ENCODE assay signal across 19 cellular contexts in genomic region chr5:91180506-91180905, GRCh38.
DNase-seq lines count a peak whose midpoint lies in the region; ATAC-seq and TF ChIP-seq lines count a peak whose summit lies in the region.
"Had no signal": no experiment of that assay in that cellular context is flagged by ENCODE, and none has a peak within 500 bp of the region (broad histone marks: within the 10 kb centered on the region; RNA-seq: fewer than 3 reads in every experiment).

No MANE protein-coding gene starts in this region.

- H3K14ac ChIP-seq in IMR-90 (replicated peaks; ENCODE audit: low read depth, low read length): no peak overlapping the region

- WGBS in IMR-90 (ENCODE audit: extremely low coverage in 2 of 2, insufficient read length in 1 of 2), 2 experiments: 80% methylated on average over 1 of the region's 5 CpGs; no CpG with 5 or more reads in 1 of the 2 experiments

- in situ Hi-C loops in IMR-90 (cut with MboI; ENCODE audit: low sequenced_read_pairs): no loop called here

- H2BK15ac ChIP-seq in IMR-90 (ENCODE audit: low read depth, low read length): peak overlapping the region; percentile 78; the same call in 2 of the 3 replicates

- H2AK9ac ChIP-seq in IMR-90 (replicated peaks; ENCODE audit: low read depth, low read length, poor library complexity): no peak overlapping the region

- H3K4me3 ChIP-seq in IMR-90 (ENCODE audit: insufficient read depth, low read depth, low read length) (no peak overlapping the region), neutrophil (ENCODE audit: low read depth in 1 of 2, low read length in 1 of 2) (no peak overlapping the region), ascending aorta (no peak overlapping the region)
- H3K4me3 ChIP-seq: BLaER1, GM12878, HAP-1 had no signal

- H3K27ac ChIP-seq in IMR-90 (ENCODE audit: insufficient read depth, low read length): no peak overlapping the region
- peak overlapping the region; percentile 97 for H3K27ac ChIP-seq in neutrophil
- no peak overlapping the region for H3K27ac ChIP-seq in ascending aorta
- H3K27ac ChIP-seq: BLaER1, C4-2B had no signal

- H3K23ac ChIP-seq in IMR-90 (ENCODE audit: low read depth, low read length): no peak overlapping the region

- H3K4me2 ChIP-seq in IMR-90 (ENCODE audit: low read depth, low read length): no peak overlapping the region
- H3K4me2 ChIP-seq: BLaER1 had no signal

- TF ChIP-seq CTCF in IMR-90 (conservative IDR thresholded peaks at IDR 0.05; ENCODE audit: low read depth, low read length): no peak
- TF ChIP-seq CTCF in neutrophil (IDR thresholded peaks at IDR 0.05): no peak
- no peak for TF ChIP-seq CTCF in ascending aorta (IDR thresholded peaks at IDR 0.05)

- no peak overlapping the region for H4K8ac ChIP-seq in IMR-90 (ENCODE audit: low read depth in 2 of 2, low read length in 2 of 2)

- H3K36me3 ChIP-seq in IMR-90 (ENCODE audit: control insufficient read depth, insufficient read depth, low read length) (no peaks in the 10 kb centered on the region), neutrophil (no peaks in the 10 kb centered on the region), ascending aorta (no peaks in the 10 kb centered on the region)
- H3K36me3 ChIP-seq: BLaER1, HAP-1 had no signal

- H2AK5ac ChIP-seq in IMR-90 (ENCODE audit: low read depth, low read length): no peak overlapping the region

- no peak for ATAC-seq in IMR-90 (ENCODE audit: low read depth)
- no peak for ATAC-seq in HG03378 (IDR thresholded peaks at IDR 0.05; ENCODE audit: unreplicated experiment)
- ATAC-seq: CD8-positive, alpha-beta T cell; GM12878 had no signal

- no peak overlapping the region for H4K5ac ChIP-seq in IMR-90 (ENCODE audit: low read depth, low read length)

- peaks cover 12% of the 10 kb centered on the region for H3K4me1 ChIP-seq in IMR-90 (ENCODE audit: control insufficient read depth, insufficient read depth, low read length)
- peaks cover 69 to 80% of the 10 kb centered on the region in 2 experiments for H3K4me1 ChIP-seq in neutrophil (ENCODE audit: control insufficient read depth in 1 of 2, insufficient read depth in 1 of 2, low read depth in 1 of 2, low read length in 1 of 2)
- H3K4me1 ChIP-seq in ascending aorta: peaks cover 0 to 4% of the 10 kb centered on the region in 2 donors

- intact Hi-C loops in IMR-90 (cut with micrococcal nuclease): no loop called here
- intact Hi-C loops in ascending aorta (cut with DNase I): no loop called here

- H3K27me3 ChIP-seq in IMR-90 (ENCODE audit: control insufficient read depth, insufficient read depth, low read length): no peaks in the 10 kb centered on the region
- no peaks in the 10 kb centered on the region for H3K27me3 ChIP-seq in neutrophil
- H3K27me3 ChIP-seq in ascending aorta: no peaks in the 10 kb centered on the region
- H3K27me3 ChIP-seq: BLaER1 had no signal

- H4K20me1 ChIP-seq in IMR-90 (ENCODE audit: insufficient read depth, low read length): no peaks in the 10 kb centered on the region
- H4K20me1 ChIP-seq: BLaER1 had no signal

- H3K9me1 ChIP-seq in IMR-90 (ENCODE audit: insufficient read depth, low read length): 0 out of 2 replicates have a peak, but pooled peaks cover 3% of the 10 kb centered on the region

- no peak overlapping the region for H2BK5ac ChIP-seq in IMR-90 (ENCODE audit: low read depth, low read length, poor library complexity, severe bottlenecking)

- H3K56ac ChIP-seq in IMR-90 (ENCODE audit: extremely low read depth, insufficient read depth, low read length): no peak overlapping the region

- no peak overlapping the region for H2BK120ac ChIP-seq in IMR-90 (ENCODE audit: low read depth, low read length)

- no peak overlapping the region for H3K9ac ChIP-seq in IMR-90 (ENCODE audit: low read depth, low read length)
- H3K9ac ChIP-seq: BLaER1 had no signal

- H3K18ac ChIP-seq in IMR-90 (ENCODE audit: low read depth, low read length): no peak overlapping the region

- H4K91ac ChIP-seq in IMR-90 (ENCODE audit: insufficient read depth, low read depth, low read length): no peak overlapping the region

- dilution Hi-C loops in IMR-90 (cut with HindIII; ENCODE audit: low sequenced_read_pairs, unreplicated experiment): no loop called here

- DNase-seq in IMR-90 (no peak), kidney tubule cell (ENCODE audit: low spot score) (peak; percentile 33), ascending aorta (ENCODE audit: low spot score in 2 of 2) (no peak)
- DNase-seq in activated CD4-positive, CD25-positive, alpha-beta regulatory T cell (lab: John Stamatoyannopoulos, UW): no peak
- DNase-seq: Caco-2; CD4-positive, CD25-positive, alpha-beta regulatory T cell; CD8-positive, alpha-beta T cell; DMS 273 treated with DMSO at 0.1 percent for 48 hours; DMS79; EL; GDM1; GOT3; HFFc6 had no signal

- H3K9me3 ChIP-seq in IMR-90 (ENCODE audit: control insufficient read depth, insufficient read depth, low read length): no peaks in the 10 kb centered on the region
- H3K9me3 ChIP-seq in neutrophil: no peaks in the 10 kb centered on the region
- H3K9me3 ChIP-seq in ascending aorta: no peaks in the 10 kb centered on the region
- H3K9me3 ChIP-seq: HAP-1 had no signal

- no peak overlapping the region for H2BK20ac ChIP-seq in IMR-90 (ENCODE audit: low read depth, low read length)

- H3K4ac ChIP-seq in IMR-90 (ENCODE audit: low read depth, low read length): no peak overlapping the region

- POLR2A ChIA-PET in IMR-90 (lab: Charles Lee; ENCODE audit: unreplicated experiment): no interaction called here

- no peak for TF ChIP-seq POLR2A in IMR-90 (IDR thresholded peaks at IDR 0.05; ENCODE audit: low read depth, low read length)

- CTCF ChIA-PET in IMR-90 (lab: Yijun Ruan, JAX): no interaction called here

- no TSS peak for BruUV-seq in IMR-90 (replicated peaks; lab: Mats Ljungman, UMichigan)

- H3K79me1 ChIP-seq in IMR-90 (ENCODE audit: low read depth in 1 of 2, low read length in 2 of 2): no peaks in the 10 kb centered on the region

- no peak for TF ChIP-seq RAD21 in IMR-90 (IDR thresholded peaks at IDR 0.05; ENCODE audit: low read length)

- no peak overlapping the region for H2AFZ ChIP-seq in IMR-90 (replicated peaks; ENCODE audit: low read length, poor library complexity)

TF ChIP-seq in IMR-90, 13 proteins besides CTCF, POLR2A, EP300 and RAD21:
- TF ChIP-seq FOS (IDR thresholded peaks at IDR 0.05; ENCODE audit: low read depth, low read length) (no peak), RCOR1 (IDR thresholded peaks at IDR 0.05; ENCODE audit: insufficient replicate concordance, low read length) (no peak), MXI1 (IDR thresholded peaks at IDR 0.05; ENCODE audit: borderline replicate concordance, low read depth, low read length) (no peak), BHLHE40 (IDR thresholded peaks at IDR 0.05; ENCODE audit: low read depth, low read length) (no peak), SMC3 (IDR thresholded peaks at IDR 0.05; ENCODE audit: low read depth, low read length) (no peak), ELK1 (IDR thresholded peaks at IDR 0.05; ENCODE audit: borderline replicate concordance, low read depth, low read length) (no peak), CHD1 (IDR thresholded peaks at IDR 0.05; ENCODE audit: low read depth, low read length) (no peak), RFX5 (IDR thresholded peaks at IDR 0.05; ENCODE audit: low read depth, low read length) (no peak), NFE2L2 (IDR thresholded peaks at IDR 0.05; ENCODE audit: low read depth, low read length) (no peak), CEBPB (IDR thresholded peaks at IDR 0.05; ENCODE audit: low read depth, low read length) (no peak), USF2 (IDR thresholded peaks at IDR 0.05; ENCODE audit: low read depth, low read length) (no peak), MAFK (IDR thresholded peaks at IDR 0.05; ENCODE audit: low read depth, low read length) (no peak), MAZ (IDR thresholded peaks at IDR 0.05; ENCODE audit: borderline replicate concordance, low read depth, low read length) (no peak)
